1 cellular context compared by ENCODE assay signal in genomic region chr6:42101186-42101657, GRCh38.
TF ChIP-seq lines count a peak whose summit lies in the region.

No MANE protein-coding gene starts in this region.

TF ChIP-seq in HCT116, 20 proteins besides CTCF, POLR2A, EP300 and RAD21 (continued from another document):
- TF ChIP-seq REST (IDR thresholded peaks at IDR 0.05; ENCODE audit: low read depth) (no peak), ZNF274 (IDR thresholded peaks at IDR 0.05; ENCODE audit: low read depth, low read length) (no peak), ELF1 (IDR thresholded peaks at IDR 0.05; ENCODE audit: borderline replicate concordance, low read depth) (no peak), YY1 (IDR thresholded peaks at IDR 0.05; ENCODE audit: extremely low read depth, insufficient replicate concordance, low read depth, low read length) (no peak), JUND (IDR thresholded peaks at IDR 0.05) (no peak), TCF7L2 (IDR thresholded peaks at IDR 0.05; ENCODE audit: borderline replicate concordance, extremely low read depth, insufficient read depth, insufficient read length) (no peak), EZH2 (IDR thresholded peaks at IDR 0.05) (no peak), EGR1 (IDR thresholded peaks at IDR 0.05; ENCODE audit: low read depth) (no peak), ATF3 (IDR thresholded peaks at IDR 0.05) (no peak), MAX (IDR thresholded peaks at IDR 0.05) (no peak), SRF (IDR thresholded peaks at IDR 0.05; ENCODE audit: low read depth) (no peak), ZBTB33 (IDR thresholded peaks at IDR 0.05; ENCODE audit: extremely low read depth, insufficient replicate concordance, low read length) (no peak), ZFX (IDR thresholded peaks at IDR 0.05) (no peak), EZH2phosphoT487 (IDR thresholded peaks at IDR 0.05; ENCODE audit: borderline replicate concordance) (no peak)
